ENCODE assay signal across 8 cellular contexts in the genomic region with DNA sequence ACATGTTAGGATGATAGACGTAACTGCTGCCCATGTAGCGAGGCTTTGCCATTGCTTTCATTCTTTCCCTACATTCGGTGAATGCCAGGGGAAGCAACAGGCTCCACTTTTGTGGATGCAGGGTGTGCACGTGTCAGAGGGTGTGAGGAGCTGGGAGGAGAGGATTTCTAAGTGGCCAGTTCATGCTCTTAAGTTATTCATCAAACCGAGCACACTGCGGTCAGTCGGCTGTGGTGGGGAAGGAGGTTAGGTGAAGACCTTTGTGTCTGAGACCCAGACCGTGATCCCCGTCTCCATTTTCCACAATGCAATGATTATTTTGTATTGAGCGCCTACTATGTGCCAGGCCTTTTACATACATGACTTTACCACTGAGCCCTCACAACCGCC.
DNase-seq lines count a peak whose midpoint lies in the region; ATAC-seq and TF ChIP-seq lines count a peak whose summit lies in the region.

No MANE protein-coding gene starts in this region.

- H3K27me3 Mint-ChIP-seq in Calu3 (ENCODE audit: unreplicated experiment): peaks cover 16% of the 10 kb centered on the region

- H3K4me3 Mint-ChIP-seq in Calu3 (ENCODE audit: low read depth, unreplicated experiment): peak overlapping the region; percentile 21

- H3K9me3 ChIP-seq in OCI-LY7 (ENCODE audit: low read length): no peaks in the 10 kb centered on the region

- H4K20me1 ChIP-seq in OCI-LY7 (ENCODE audit: insufficient read depth, low read length): peaks cover 20% of the 10 kb centered on the region

- TF ChIP-seq CTCF in Calu3 (IDR thresholded peaks at IDR 0.05; ENCODE audit: unreplicated experiment): no peak
- TF ChIP-seq CTCF in OCI-LY7 (conservative IDR thresholded peaks at IDR 0.05; ENCODE audit: low read length): no peak
- no peak for TF ChIP-seq CTCF in foreskin fibroblast (IDR thresholded peaks at IDR 0.05; ENCODE audit: low read depth, low read length)

- intact Hi-C loops in Calu3 (cut with micrococcal nuclease; ENCODE audit: unreplicated experiment): no loop called here
- intact Hi-C loops in OCI-LY7 (cut with micrococcal nuclease; ENCODE audit: unreplicated experiment): loop anchor here (10.0 kb wide), 3 partner anchors 738 to 998 kb away; no protein-coding TSS in a partner anchor
- intact Hi-C loops in posterior vena cava (cut with DNase I): no loop called here

- peak overlapping the region; percentile 79 for H3K4me3 ChIP-seq in OCI-LY7 (ENCODE audit: low read depth, low read length, poor library complexity, severe bottlenecking)
- H3K4me3 ChIP-seq in foreskin fibroblast (ENCODE audit: low read depth in 1 of 2, low read length in 2 of 2): peak overlapping the region; percentile 80 to 81

- H3K36me3 Mint-ChIP-seq in Calu3 (ENCODE audit: insufficient read depth, unreplicated experiment): no peaks in the 10 kb centered on the region

- BruUV-seq in Calu3 (replicated peaks; lab: Mats Ljungman, UMichigan): no TSS peak
- BruUV-seq in OCI-LY7 (replicated peaks; lab: Mats Ljungman, UMichigan): no TSS peak

- H3K27ac Mint-ChIP-seq in Calu3 (ENCODE audit: unreplicated experiment): no peak overlapping the region

- DNase-seq in Calu3 (no peak), OCI-LY7 (ENCODE audit: low spot score) (no peak), foreskin fibroblast (peak in 1 of 2 donors; percentile 36), posterior vena cava (ENCODE audit: low spot score) (peak; percentile 85), dedifferentiated amniotic fluid mesenchymal stem cell (ENCODE audit: extremely low spot score) (no peak)

- H3K4me1 ChIP-seq in OCI-LY7 (ENCODE audit: insufficient read depth, low read length, poor library complexity, severe bottlenecking): peaks cover 23% of the 10 kb centered on the region

- H3K9me2 ChIP-seq in OCI-LY7 (ENCODE audit: insufficient read depth, low read length): no peaks in the 10 kb centered on the region

- peak overlapping the region; percentile 14; the same call in 1 of the 2 replicates for H2AFZ ChIP-seq in OCI-LY7 (ENCODE audit: low read length)

- H3K9me3 Mint-ChIP-seq in Calu3 (ENCODE audit: low read depth, unreplicated experiment): no peaks in the 10 kb centered on the region

- CTCF ChIA-PET in Calu3 (lab: Charles Lee) (no interaction called here), OCI-LY7 (lab: Charles Lee; ENCODE audit: unreplicated experiment) (no interaction called here)

- no peaks in the 10 kb centered on the region for H3K36me3 ChIP-seq in OCI-LY7 (ENCODE audit: insufficient read depth, low read length)

- no peaks in the 10 kb centered on the region for H3K4me1 Mint-ChIP-seq in Calu3 (ENCODE audit: low read depth, unreplicated experiment)

- no peak overlapping the region for H3K27ac ChIP-seq in OCI-LY7 (ENCODE audit: low read depth, low read length, poor library complexity, severe bottlenecking)

- ATAC-seq in HG02840 (IDR thresholded peaks at IDR 0.05; ENCODE audit: low FRiP score, unreplicated experiment) (no peak), HG03378 (IDR thresholded peaks at IDR 0.05; ENCODE audit: unreplicated experiment) (no peak), GM18520 (IDR thresholded peaks at IDR 0.05; ENCODE audit: unreplicated experiment) (no peak)

- 0 out of 2 replicates have a peak, but pooled peaks cover 5% of the 10 kb centered on the region for H3K79me2 ChIP-seq in OCI-LY7 (ENCODE audit: insufficient read depth, low read depth, low read length)

- POLR2A ChIA-PET in OCI-LY7 (lab: Charles Lee): no interaction called here

- peak overlapping the region; percentile 85 for H3K4me2 ChIP-seq in OCI-LY7 (ENCODE audit: low read length)
